17 cellular contexts compared by ENCODE assay signal in genomic region chr12:101775814-101776213, GRCh38. TPM values are rescaled to one million over a fixed set of nuclear protein-coding genes. Genes with fewer than 3 reads are reported as not detected.
A peak's percentile ranks its signal among the peaks of the same experiment; 100 is the strongest.
DNase-seq lines count a peak whose midpoint lies in the region; ATAC-seq and TF ChIP-seq lines count a peak whose summit lies in the region.
"Had no signal": no experiment of that assay in that cellular context is flagged by ENCODE, and none has a peak within 500 bp of the region (broad histone marks: within the 10 kb centered on the region; RNA-seq: fewer than 3 reads in every experiment).

No MANE protein-coding gene starts in this region.

- POLR2A ChIA-PET in OCI-LY7 (lab: Charles Lee), result interaction anchor here (0.6 to 1.2 kb wide), 5 partner anchors 10 to 60 kb away, joined by 3 to 12 read pairs (median 4); no protein-coding TSS in a partner anchor
- POLR2A ChIA-PET in naive thymus-derived CD4-positive, alpha-beta T cell (lab: Charles Lee), result interaction anchor here (1.6 kb wide), 1 partner anchor 55 kb away, joined by 3 read pairs; the partner anchor contains the start of gene GNPTAB

- H3K27ac Mint-ChIP-seq in CD14-positive monocyte, result peak overlapping the region in 4 of 7 donors; percentile 4 to 34 (median 28)
- H3K27ac Mint-ChIP-seq in GM23338, result no peak overlapping the region
- H3K27ac Mint-ChIP-seq in naive thymus-derived CD4-positive, alpha-beta T cell, result peak overlapping the region in 5 of 9 donors; percentile 2 to 71 (median 28)
- H3K27ac Mint-ChIP-seq: HFFc6 had no signal

- H3K4me3 ChIP-seq in GM23338, result no peak overlapping the region
- H3K4me3 ChIP-seq in OCI-LY7 (ENCODE audit: low read depth, low read length, poor library complexity, severe bottlenecking), result no peak overlapping the region
- H3K4me3 ChIP-seq in naive thymus-derived CD4-positive, alpha-beta T cell (ENCODE audit: low read length), result no peak overlapping the region
- no peak overlapping the region for H3K4me3 ChIP-seq in esophagus muscularis mucosa

- peaks cover 75% of the 10 kb centered on the region for H3K4me1 Mint-ChIP-seq in CD14-positive monocyte
- no peaks in the 10 kb centered on the region for H3K4me1 Mint-ChIP-seq in GM23338
- peaks cover 0 to 54% (median 12%) of the 10 kb centered on the region in 7 donors for H3K4me1 Mint-ChIP-seq in naive thymus-derived CD4-positive, alpha-beta T cell

- no peaks in the 10 kb centered on the region for H3K9me3 ChIP-seq in OCI-LY7 (ENCODE audit: low read length)
- no peaks in the 10 kb centered on the region for H3K9me3 ChIP-seq in naive thymus-derived CD4-positive, alpha-beta T cell (ENCODE audit: control insufficient read depth in 2 of 3, low read length in 3 of 3)
- H3K9me3 ChIP-seq in esophagus muscularis mucosa, result no peaks in the 10 kb centered on the region
- H3K9me3 ChIP-seq: BE2C had no signal

- intact Hi-C loops in CD14-positive monocyte (cut with micrococcal nuclease) (loop anchor here (5.0 to 10.0 kb wide), 4 partner anchors 51 to 1769 kb away; partner anchors contain the start of gene ARL1 (in 1 of the 2)), OCI-LY7 (cut with micrococcal nuclease; ENCODE audit: unreplicated experiment) (loop anchor here (10.0 kb wide), 1 partner anchor 709 kb away; the partner anchor contains the start of gene IGF1), esophagus muscularis mucosa (cut with DNase I) (loop anchor here (2.0 kb wide), 1 partner anchor 63 kb away; no protein-coding TSS in a partner anchor)
- intact Hi-C loops in naive thymus-derived CD4-positive, alpha-beta T cell (cut with micrococcal nuclease), result loop anchor here in 1 of 2 donors (10.0 kb wide), 1 partner anchor 289 kb away; the partner anchor contains the start of gene WASHC3

- DNase-seq in CD14-positive monocyte (ENCODE audit: low spot score), result no peak
- DNase-seq in GM23338 (ENCODE audit: low spot score), result no peak
- DNase-seq in OCI-LY7 (ENCODE audit: low spot score), result no peak
- DNase-seq in naive thymus-derived CD4-positive, alpha-beta T cell, result no peak
- no peak for DNase-seq in SHP77 treated with DMSO at 0.1 percent for 48 hours (lab: John Stamatoyannopoulos, UW)
- no peak for DNase-seq in esophagus muscularis mucosa (ENCODE audit: extremely low spot score)
- DNase-seq in caudate nucleus (lab: John Stamatoyannopoulos, UW), result no peak
- DNase-seq in activated CD8-positive, alpha-beta memory T cell treated with anti-CD3 and anti-CD28 coated beads, Interleukin-2, amount 50 U/mL, for 4 hours, result no peak
- DNase-seq: BE2C, HFFc6, NCI-H187 treated with DMSO at 0.1 percent for 48 hours, NCI-H446, NCI-H69, SIG-M5 had no signal

- H2AFZ ChIP-seq in GM23338 (no peak overlapping the region), OCI-LY7 (ENCODE audit: low read length) (no peak overlapping the region)

- CTCF ChIA-PET in OCI-LY7 (lab: Charles Lee; ENCODE audit: unreplicated experiment), result interaction anchor here (1.1 kb wide), 1 partner anchor 55 kb away, joined by 3 read pairs; the partner anchor contains the start of gene GNPTAB
- CTCF ChIA-PET in naive thymus-derived CD4-positive, alpha-beta T cell (lab: Charles Lee), result interaction anchor here (0.8 to 3.4 kb wide), 4 partner anchors 53 to 64 kb away, joined by 4 to 23 read pairs (median 4); partner anchors contain the start of gene GNPTAB

- H3K36me3 ChIP-seq in GM23338 (ENCODE audit: insufficient read depth) (peaks cover 13% of the 10 kb centered on the region), OCI-LY7 (ENCODE audit: insufficient read depth, low read length) (peaks cover 42% of the 10 kb centered on the region), esophagus muscularis mucosa (peaks cover 0 to 46% (median 26%) of the 10 kb centered on the region in 4 donors)
- peaks cover 0 to 22% (median 3%) of the 10 kb centered on the region in 3 experiments for H3K36me3 ChIP-seq in naive thymus-derived CD4-positive, alpha-beta T cell (ENCODE audit: control insufficient read depth in 2 of 3, insufficient read depth in 3 of 3, low read length in 3 of 3)
- H3K36me3 ChIP-seq: BE2C had no signal

- ATAC-seq in GM23338, result no peak
- ATAC-seq in naive thymus-derived CD4-positive, alpha-beta T cell, result no peak

- no peak for TF ChIP-seq POLR2A in esophagus muscularis mucosa (IDR thresholded peaks at IDR 0.05; ENCODE audit: low read depth)

- H3K9me2 ChIP-seq in GM23338 (ENCODE audit: insufficient read depth) (no peaks in the 10 kb centered on the region), OCI-LY7 (ENCODE audit: insufficient read depth, low read length) (no peaks in the 10 kb centered on the region)

- TF ChIP-seq CTCF in CD14-positive monocyte (IDR thresholded peaks at IDR 0.05) (no peak), GM23338 (conservative IDR thresholded peaks at IDR 0.05; ENCODE audit: low read depth in 2 of 2) (no peak), OCI-LY7 (conservative IDR thresholded peaks at IDR 0.05; ENCODE audit: low read length) (no peak), esophagus muscularis mucosa (IDR thresholded peaks at IDR 0.05) (no peak)

- H4K20me1 ChIP-seq in GM23338 (replicated peaks; ENCODE audit: insufficient read depth), result peaks cover 5% of the 10 kb centered on the region; the same call in 1 of the 2 replicates
- H4K20me1 ChIP-seq in OCI-LY7 (ENCODE audit: insufficient read depth, low read length), result no peaks in the 10 kb centered on the region

- 67% methylated on average over 2 of the region's 2 CpGs for WGBS in esophagus muscularis mucosa

- TF ChIP-seq EP300 in esophagus muscularis mucosa (IDR thresholded peaks at IDR 0.05), result no peak

- peaks cover 18 to 42% of the 10 kb centered on the region in 2 donors for H3K36me3 Mint-ChIP-seq in CD14-positive monocyte
- peaks cover 9% of the 10 kb centered on the region; the same call in 2 of the 3 replicates for H3K36me3 Mint-ChIP-seq in GM23338 (ENCODE audit: low read depth)
- H3K36me3 Mint-ChIP-seq in naive thymus-derived CD4-positive, alpha-beta T cell, result peaks cover 4 to 22% (median 10%) of the 10 kb centered on the region in 5 donors

- H3K27me3 Mint-ChIP-seq in CD14-positive monocyte (ENCODE audit: low read depth in 3 of 3), result no peaks in the 10 kb centered on the region
- no peaks in the 10 kb centered on the region for H3K27me3 Mint-ChIP-seq in GM23338 (ENCODE audit: insufficient read depth, low read depth, poor library complexity)
- no peaks in the 10 kb centered on the region for H3K27me3 Mint-ChIP-seq in naive thymus-derived CD4-positive, alpha-beta T cell

- H3K4me3 Mint-ChIP-seq in CD14-positive monocyte (no peak overlapping the region), GM23338 (no peak overlapping the region)
- no peak overlapping the region for H3K4me3 Mint-ChIP-seq in naive thymus-derived CD4-positive, alpha-beta T cell
- H3K4me3 Mint-ChIP-seq: HFFc6 had no signal

- H3K79me2 ChIP-seq in GM23338 (replicated peaks; ENCODE audit: insufficient read depth) (no peaks in the 10 kb centered on the region), OCI-LY7 (ENCODE audit: insufficient read depth, low read depth, low read length) (no peaks in the 10 kb centered on the region)

- no peaks in the 10 kb centered on the region for H3F3A ChIP-seq in GM23338 (replicated peaks; ENCODE audit: low read depth)

- H3K9me3 Mint-ChIP-seq in CD14-positive monocyte (no peaks in the 10 kb centered on the region), GM23338 (no peaks in the 10 kb centered on the region)
- H3K9me3 Mint-ChIP-seq in naive thymus-derived CD4-positive, alpha-beta T cell, result no peaks in the 10 kb centered on the region
- H3K9me3 Mint-ChIP-seq: HFFc6 had no signal

- peak overlapping the region; percentile 2; the same call in 1 of the 2 replicates for H3K27ac ChIP-seq in GM23338 (ENCODE audit: low read depth)
- H3K27ac ChIP-seq in OCI-LY7 (ENCODE audit: low read depth, low read length, poor library complexity, severe bottlenecking), result peak overlapping the region; percentile 20
- H3K27ac ChIP-seq in naive thymus-derived CD4-positive, alpha-beta T cell (ENCODE audit: low read depth, low read length), result no peak overlapping the region
- no peak overlapping the region for H3K27ac ChIP-seq in esophagus muscularis mucosa (replicated peaks in 1 of 4)
- H3K27ac ChIP-seq in caudate nucleus (ENCODE audit: low read depth, low read length), result no peak overlapping the region
- H3K27ac ChIP-seq: KMS-11 had no signal

- no peaks in the 10 kb centered on the region for H3K4me1 ChIP-seq in GM23338 (ENCODE audit: insufficient read depth)
- H3K4me1 ChIP-seq in OCI-LY7 (ENCODE audit: insufficient read depth, low read length, poor library complexity, severe bottlenecking), result peaks cover 55% of the 10 kb centered on the region
- H3K4me1 ChIP-seq in naive thymus-derived CD4-positive, alpha-beta T cell (ENCODE audit: control insufficient read depth in 2 of 2, insufficient read depth in 2 of 2, low read length in 2 of 2), result no peaks in the 10 kb centered on the region
- H3K4me1 ChIP-seq in esophagus muscularis mucosa, result peaks cover 0 to 16% (median 13%) of the 10 kb centered on the region in 4 donors
- H3K4me1 ChIP-seq: BE2C had no signal

- no peak overlapping the region for H3K4me2 ChIP-seq in GM23338
- 0 out of 2 replicates have a peak overlapping the region, but pooled peaks have one; percentile 6 for H3K4me2 ChIP-seq in OCI-LY7 (ENCODE audit: low read length)
- H3K4me2 ChIP-seq: KMS-11 had no signal

- H3K27me3 ChIP-seq in GM23338 (ENCODE audit: insufficient read depth) (no peaks in the 10 kb centered on the region), esophagus muscularis mucosa (no peaks in the 10 kb centered on the region)
- H3K27me3 ChIP-seq in naive thymus-derived CD4-positive, alpha-beta T cell (ENCODE audit: control insufficient read depth in 2 of 2, insufficient read depth in 2 of 2, low read length in 2 of 2), result no peaks in the 10 kb centered on the region
- H3K27me3 ChIP-seq: BE2C had no signal

- BruUV-seq in OCI-LY7 (replicated peaks; lab: Mats Ljungman, UMichigan), result no TSS peak

TF ChIP-seq in GM23338, 12 proteins besides CTCF, POLR2A, EP300 and RAD21 (continues in another document):
- TF ChIP-seq CREB1 (CRISPR knock-in tag; IDR thresholded peaks at IDR 0.05; ENCODE audit: low read depth) (no peak), POLR2AphosphoS5 (IDR thresholded peaks at IDR 0.05; ENCODE audit: low read depth) (no peak)

RNA-seq across cellular contexts. Expression of gene SYCP3, which starts 36.6 kb away (rescaled TPM):
- polyA plus RNA-seq in CD14-positive monocyte (not detected), GM23338 (2016; fragmentation: Nextera tagmentation; extraction: Ambion mirVana) (1.5 TPM in 2 replicates)
- total RNA-seq in GM23338 (2014; rRNA removed; shearing (Covaris generic)), result 0.07 TPM in 1 of 2 replicates, not detected in the other
- 0.13 and 2.4 TPM in 2 replicates for total RNA-seq in OCI-LY7 (2014; rRNA removed; shearing (Covaris generic))
- total RNA-seq in OCI-LY7 (2022) (0.35 and 0.36 TPM in 2 replicates), esophagus muscularis mucosa (not detected)
- under 1 TPM in 4 of 5 experiments, not detected in 1; 0.35 to 0.87 (median 0.63) TPM for total RNA-seq in naive thymus-derived CD4-positive, alpha-beta T cell
- under 1 TPM in 1 of 2 donors, not detected in 1; 0.23 TPM for polyA plus RNA-seq in naive thymus-derived CD4-positive, alpha-beta T cell
- total RNA-seq: H4, HFFc6, RPMI7951 had no signal

RNA-seq across cellular contexts. Expression of gene GNPTAB, which starts 54.9 kb away (rescaled TPM):
- polyA plus RNA-seq in CD14-positive monocyte (10 to 100 TPM; 24.1 to 29.1 TPM), GM23338 (2016; fragmentation: Nextera tagmentation; extraction: Ambion mirVana) (21.6 and 23.6 TPM in 2 replicates)
- 54.1 and 58.3 TPM in 2 replicates for total RNA-seq in GM23338 (2014; rRNA removed; shearing (Covaris generic))
- total RNA-seq in OCI-LY7 (2014; rRNA removed; shearing (Covaris generic)), result 35.8 and 38.9 TPM in 2 replicates
- total RNA-seq in OCI-LY7 (2022) (66.5 and 72.0 TPM in 2 replicates), esophagus muscularis mucosa (10 to 100 TPM; 30.5 to 37.0 (median 32.1) TPM)
- 10 to 100 TPM; 42.0 to 85.1 (median 62.2) TPM for total RNA-seq in naive thymus-derived CD4-positive, alpha-beta T cell
- polyA plus RNA-seq in naive thymus-derived CD4-positive, alpha-beta T cell, result 10 to 100 TPM; 28.2 to 33.5 TPM

Comparison
In these comparisons a context has a peak if more than half of its experiments do, and no peak if none do; other contexts are left out.
1. H3K27ac ChIP-seq: peak in GM23338 (single experiment) and OCI-LY7 (single experiment); none in naive thymus-derived CD4-positive, alpha-beta T cell (single experiment), esophagus muscularis mucosa (0 of 4) and caudate nucleus (single experiment).